Comparison of ENCODE assay signal across 16 cellular contexts in genomic region chr6:33981421-33981820, GRCh38.
DNase-seq lines count a peak whose midpoint lies in the region; ATAC-seq and TF ChIP-seq lines count a peak whose summit lies in the region.
"Had no signal": no experiment of that assay in that cellular context is flagged by ENCODE, and none has a peak within 500 bp of the region (broad histone marks: within the 10 kb centered on the region; RNA-seq: fewer than 3 reads in every experiment).

No MANE protein-coding gene starts in this region.

- H3K27me3 ChIP-seq in upper lobe of right lung, result peaks cover 4% of the 10 kb centered on the region

- H3K27ac Mint-ChIP-seq in activated CD4-positive, alpha-beta memory T cell treated with anti-CD3 and anti-CD28 coated beads for 36 hours, result no peak overlapping the region
- H3K27ac Mint-ChIP-seq in activated CD4-positive, alpha-beta memory T cell treated with anti-CD3 and anti-CD28 coated beads, Interleukin-2, amount 10 ng/mL, durations not matched to agents 7 days and 5 days, result no peak overlapping the region
- H3K27ac Mint-ChIP-seq: IgD-negative memory B cell had no signal

- ATAC-seq in upper lobe of right lung, result no peak
- no peak for ATAC-seq in HG02610 (IDR thresholded peaks at IDR 0.05; ENCODE audit: unreplicated experiment)
- ATAC-seq: Panc1, Right ventricle myocardium inferior had no signal

- no peaks in the 10 kb centered on the region for H3K9me3 ChIP-seq in upper lobe of right lung
- H3K9me3 ChIP-seq: HAP-1 had no signal

- CTCF ChIA-PET in activated CD4-positive, alpha-beta memory T cell treated with anti-CD3 and anti-CD28 coated beads for 36 hours (lab: Charles Lee), result interaction anchor here (1.4 kb wide), 1 partner anchor 210 kb away, joined by 3 read pairs; no protein-coding TSS in a partner anchor
- CTCF ChIA-PET in activated CD4-positive, alpha-beta memory T cell treated with anti-CD3 and anti-CD28 coated beads, Interleukin-2, amount 10 ng/mL, durations not matched to agents 7 days and 5 days (lab: Charles Lee), result no interaction called here

- H3K27me3 Mint-ChIP-seq in activated CD4-positive, alpha-beta memory T cell treated with anti-CD3 and anti-CD28 coated beads for 36 hours, result peaks cover 12% of the 10 kb centered on the region
- peaks cover 17% of the 10 kb centered on the region for H3K27me3 Mint-ChIP-seq in activated CD4-positive, alpha-beta memory T cell treated with anti-CD3 and anti-CD28 coated beads, Interleukin-2, amount 10 ng/mL, durations not matched to agents 7 days and 5 days

- no peaks in the 10 kb centered on the region for H3K36me3 ChIP-seq in upper lobe of right lung
- H3K36me3 ChIP-seq: HAP-1 had no signal

- DNase-seq in activated CD4-positive, alpha-beta memory T cell treated with anti-CD3 and anti-CD28 coated beads for 36 hours, result peak; percentile 3
- DNase-seq in activated CD4-positive, alpha-beta memory T cell treated with anti-CD3 and anti-CD28 coated beads, Interleukin-2, amount 10 ng/mL, durations not matched to agents 7 days and 5 days, result no peak
- DNase-seq in caudate nucleus (lab: John Stamatoyannopoulos, UW) (no peak), mesenteric fat pad (ENCODE audit: low spot score) (peak; percentile 53), upper lobe of right lung (peak; percentile 18), GM19240 (ENCODE audit: insufficient read length, low spot score) (no peak), SW 1271 (lab: John Stamatoyannopoulos, UW) (no peak)
- DNase-seq: C1 segment of cervical spinal cord, NCI-H1417, NCI-H1930, NCI-H2171 treated with DMSO at 0.1 percent for 48 hours had no signal

- H3K9me3 Mint-ChIP-seq in activated CD4-positive, alpha-beta memory T cell treated with anti-CD3 and anti-CD28 coated beads for 36 hours, result no peaks in the 10 kb centered on the region
- no peaks in the 10 kb centered on the region for H3K9me3 Mint-ChIP-seq in activated CD4-positive, alpha-beta memory T cell treated with anti-CD3 and anti-CD28 coated beads, Interleukin-2, amount 10 ng/mL, durations not matched to agents 7 days and 5 days

- no peak for TF ChIP-seq CTCF in upper lobe of right lung (IDR thresholded peaks at IDR 0.05)

- intact Hi-C loops in activated CD4-positive, alpha-beta memory T cell treated with anti-CD3 and anti-CD28 coated beads for 36 hours (cut with micrococcal nuclease), result no loop called here
- intact Hi-C loops in upper lobe of right lung (cut with DNase I), result no loop called here

- no peak overlapping the region for H3K4me3 ChIP-seq in upper lobe of right lung
- H3K4me3 ChIP-seq: HAP-1 had no signal

- no peak overlapping the region for H3K4me3 Mint-ChIP-seq in activated CD4-positive, alpha-beta memory T cell treated with anti-CD3 and anti-CD28 coated beads for 36 hours
- H3K4me3 Mint-ChIP-seq in activated CD4-positive, alpha-beta memory T cell treated with anti-CD3 and anti-CD28 coated beads, Interleukin-2, amount 10 ng/mL, durations not matched to agents 7 days and 5 days, result no peak overlapping the region
- H3K4me3 Mint-ChIP-seq: IgD-negative memory B cell had no signal

- no peaks in the 10 kb centered on the region for H3K36me3 Mint-ChIP-seq in activated CD4-positive, alpha-beta memory T cell treated with anti-CD3 and anti-CD28 coated beads for 36 hours
- no peaks in the 10 kb centered on the region for H3K36me3 Mint-ChIP-seq in activated CD4-positive, alpha-beta memory T cell treated with anti-CD3 and anti-CD28 coated beads, Interleukin-2, amount 10 ng/mL, durations not matched to agents 7 days and 5 days (ENCODE audit: low read depth)
- H3K36me3 Mint-ChIP-seq: IgD-negative memory B cell had no signal

- H3K27ac ChIP-seq in caudate nucleus (ENCODE audit: low read depth, low read length) (peak overlapping the region; percentile 52), upper lobe of right lung (no peak overlapping the region)

- POLR2A ChIA-PET in activated CD4-positive, alpha-beta memory T cell treated with anti-CD3 and anti-CD28 coated beads for 36 hours (lab: Charles Lee), result no interaction called here
- POLR2A ChIA-PET in activated CD4-positive, alpha-beta memory T cell treated with anti-CD3 and anti-CD28 coated beads, Interleukin-2, amount 10 ng/mL, durations not matched to agents 7 days and 5 days (lab: Charles Lee), result no interaction called here

- H3K4me1 Mint-ChIP-seq in activated CD4-positive, alpha-beta memory T cell treated with anti-CD3 and anti-CD28 coated beads for 36 hours (ENCODE audit: low read depth), result no peaks in the 10 kb centered on the region
- peaks cover 7% of the 10 kb centered on the region for H3K4me1 Mint-ChIP-seq in activated CD4-positive, alpha-beta memory T cell treated with anti-CD3 and anti-CD28 coated beads, Interleukin-2, amount 10 ng/mL, durations not matched to agents 7 days and 5 days
- H3K4me1 Mint-ChIP-seq: IgD-negative memory B cell had no signal

- no peaks in the 10 kb centered on the region for H3K4me1 ChIP-seq in upper lobe of right lung
- H3K4me1 ChIP-seq: HAP-1 had no signal

Comparison
In these comparisons a context has a peak if more than half of its experiments do, and no peak if none do; other contexts are left out.
1. DNase-seq: peak in activated CD4-positive, alpha-beta memory T cell treated with anti-CD3 and anti-CD28 coated beads for 36 hours (single experiment), mesenteric fat pad (single experiment) and upper lobe of right lung (single experiment); none in activated CD4-positive, alpha-beta memory T cell treated with anti-CD3 and anti-CD28 coated beads, Interleukin-2, amount 10 ng/mL, durations not matched to agents 7 days and 5 days (single experiment), caudate nucleus (0 of 61), GM19240 (single experiment) and SW 1271 (0 of 2).